17 cellular contexts compared by ENCODE assay signal in the genomic region with DNA sequence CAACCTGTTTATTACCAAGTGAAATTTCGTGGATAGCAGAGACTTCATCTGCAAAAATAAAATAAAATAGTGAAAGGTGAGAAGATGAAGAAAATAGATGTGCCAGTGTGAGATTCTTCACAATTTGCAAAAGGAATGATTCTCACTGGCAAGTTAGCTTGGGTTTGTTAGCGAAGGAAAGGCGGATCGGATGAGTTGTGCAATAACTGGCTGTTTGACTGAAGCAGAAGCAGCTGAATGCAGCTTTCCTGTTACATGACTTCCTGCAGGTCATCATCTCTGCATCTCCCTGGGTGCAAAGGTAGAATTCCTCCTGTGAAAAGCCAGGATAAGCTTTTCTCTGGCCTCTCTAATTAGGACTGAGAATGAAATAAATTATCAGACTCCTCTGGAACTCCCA.
"Had no signal": no experiment of that assay in that cellular context is flagged by ENCODE, and none has a peak within 500 bp of the region (broad histone marks: within the 10 kb centered on the region; RNA-seq: fewer than 3 reads in every experiment).

No MANE protein-coding gene starts in this region.

- H3K27ac ChIP-seq: body of pancreas, lower lobe of right lung, parathyroid adenoma, sigmoid colon, spleen, thyroid gland had no signal

- H3K4me3 Mint-ChIP-seq: activated CD4-positive, alpha-beta memory T cell treated with anti-CD3 and anti-CD28 coated beads for 36 hours; activated T-helper 17 cell treated with anti-CD3 and anti-CD28 coated beads, Interleukin-2, amount 50 U/mL, for 72 hours; natural killer cell treated with Interleukin-12 subunit alpha and Interleukin-12 subunit beta and Interleukin-15 and Interleukin-18, amount 100 ng/mL, for 72 hours; stimulated activated naive B cell treated with anti-CD40 and anti-IgM and Interleukin-4, amounts not matched to agents 10 μg/mL and 1 μg/mL and 100 μg/mL, for 72 hours; T-helper 1 cell treated with Interleukin-12 subunit alpha and Interleukin-12 subunit beta and Interleukin-4 antibody, amounts not matched to agents 30 μg/mL and 1 μg/mL, for 36 hours had no signal

- H3K79me2 ChIP-seq: parathyroid adenoma had no signal

- H3K9me3 ChIP-seq: body of pancreas, lower lobe of right lung, sigmoid colon, thyroid gland had no signal

- H3K4me3 ChIP-seq: body of pancreas, lower lobe of right lung, sigmoid colon, spleen, thyroid gland had no signal

- H3K27ac Mint-ChIP-seq: activated CD4-positive, alpha-beta memory T cell treated with anti-CD3 and anti-CD28 coated beads for 36 hours; activated T-helper 17 cell treated with anti-CD3 and anti-CD28 coated beads, Interleukin-2, amount 50 U/mL, for 72 hours; natural killer cell treated with Interleukin-12 subunit alpha and Interleukin-12 subunit beta and Interleukin-15 and Interleukin-18, amount 100 ng/mL, for 72 hours; stimulated activated naive B cell treated with anti-CD40 and anti-IgM and Interleukin-4, amounts not matched to agents 10 μg/mL and 1 μg/mL and 100 μg/mL, for 72 hours; T-helper 1 cell treated with Interleukin-12 subunit alpha and Interleukin-12 subunit beta and Interleukin-4 antibody, amounts not matched to agents 30 μg/mL and 1 μg/mL, for 36 hours had no signal

- H2AFZ ChIP-seq: parathyroid adenoma had no signal

- H3K4me1 Mint-ChIP-seq: activated T-helper 17 cell treated with anti-CD3 and anti-CD28 coated beads, Interleukin-2, amount 50 U/mL, for 72 hours; stimulated activated naive B cell treated with anti-CD40 and anti-IgM and Interleukin-4, amounts not matched to agents 10 μg/mL and 1 μg/mL and 100 μg/mL, for 72 hours had no signal

- H3K9ac ChIP-seq: parathyroid adenoma had no signal

- H3K36me3 Mint-ChIP-seq: activated CD4-positive, alpha-beta memory T cell treated with anti-CD3 and anti-CD28 coated beads for 36 hours; natural killer cell treated with Interleukin-12 subunit alpha and Interleukin-12 subunit beta and Interleukin-15 and Interleukin-18, amount 100 ng/mL, for 72 hours; stimulated activated naive B cell treated with anti-CD40 and anti-IgM and Interleukin-4, amounts not matched to agents 10 μg/mL and 1 μg/mL and 100 μg/mL, for 72 hours had no signal

- DNase-seq: activated CD4-positive, alpha-beta memory T cell treated with anti-CD3 and anti-CD28 coated beads for 36 hours; activated CD4-positive, alpha-beta T cell treated with anti-CD3 and anti-CD28 coated beads for 4 hours; activated naive CD4-positive, alpha-beta T cell treated with Interleukin-2 at 50 U/mL for 16 hours; body of pancreas; dermis blood vessel endothelial cell; effector memory CD4-positive, alpha-beta T cell; left cardiac atrium; lower lobe of right lung; sigmoid colon; spleen; stimulated activated CD4-positive, alpha-beta T cell treated with anti-CD3 and anti-CD28 coated beads, Interleukin-4, amount 100 ng/mL, for 4 hours; stimulated activated naive B cell treated with anti-CD40 and anti-IgM and Interleukin-4, amounts not matched to agents 10 μg/mL and 1 μg/mL and 100 μg/mL, for 72 hours; thyroid gland had no signal

- H3K27me3 ChIP-seq: body of pancreas, sigmoid colon, spleen, thyroid gland had no signal

- H3K4me1 ChIP-seq: body of pancreas, lower lobe of right lung, parathyroid adenoma, sigmoid colon, spleen, thyroid gland had no signal

- H3K36me3 ChIP-seq: lower lobe of right lung, sigmoid colon, spleen, thyroid gland had no signal

- ATAC-seq: activated T-helper 17 cell treated with anti-CD3 and anti-CD28 coated beads, Interleukin-2, amount 50 U/mL, for 72 hours; body of pancreas; left cardiac atrium; lower lobe of right lung; natural killer cell treated with Interleukin-12 subunit alpha and Interleukin-12 subunit beta and Interleukin-15 and Interleukin-18, amount 100 ng/mL, for 72 hours; stimulated activated naive B cell treated with anti-CD40 and anti-IgM and Interleukin-4, amounts not matched to agents 10 μg/mL and 1 μg/mL and 100 μg/mL, for 72 hours had no signal

- H3K27me3 Mint-ChIP-seq: activated CD4-positive, alpha-beta memory T cell treated with anti-CD3 and anti-CD28 coated beads for 36 hours; activated T-helper 17 cell treated with anti-CD3 and anti-CD28 coated beads, Interleukin-2, amount 50 U/mL, for 72 hours; natural killer cell treated with Interleukin-12 subunit alpha and Interleukin-12 subunit beta and Interleukin-15 and Interleukin-18, amount 100 ng/mL, for 72 hours; stimulated activated naive B cell treated with anti-CD40 and anti-IgM and Interleukin-4, amounts not matched to agents 10 μg/mL and 1 μg/mL and 100 μg/mL, for 72 hours had no signal
